1 cellular context compared by ENCODE assay signal in the genomic region with DNA sequence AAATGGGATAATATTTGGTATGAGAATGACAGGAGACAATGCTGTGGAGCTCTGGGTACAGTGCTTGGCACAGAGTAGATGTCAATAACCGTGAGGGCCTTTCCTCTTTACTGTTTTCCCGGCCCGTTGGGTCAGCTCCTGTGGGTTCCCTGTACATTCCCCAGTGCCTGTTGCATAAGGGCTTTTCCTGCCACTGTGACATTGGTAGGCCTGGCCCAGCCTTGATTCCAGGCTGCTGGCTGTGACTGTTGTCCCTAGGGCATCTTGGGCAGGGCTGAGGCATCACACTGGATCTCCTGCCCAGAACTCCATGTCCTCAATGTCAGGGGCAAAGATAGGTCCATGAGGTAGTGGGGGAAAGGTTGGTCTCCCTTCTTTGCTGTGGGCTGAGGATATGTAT.
TF ChIP-seq lines count a peak whose summit lies in the region.

No MANE protein-coding gene starts in this region.

TF ChIP-seq in H1, 55 proteins besides CTCF, POLR2A, EP300 and RAD21:
- no peak for TF ChIP-seq SRF (IDR thresholded peaks at IDR 0.05; ENCODE audit: low read depth, low read length)
- TF ChIP-seq RFX5 (IDR thresholded peaks at IDR 0.05; ENCODE audit: borderline replicate concordance, low read depth, low read length), result no peak
- TF ChIP-seq CHD1 (IDR thresholded peaks at IDR 0.05; ENCODE audit: low read depth, low read length), result no peak
- TF ChIP-seq KDM4A (IDR thresholded peaks at IDR 0.05; ENCODE audit: low read depth, low read length, severe bottlenecking), result no peak
- TF ChIP-seq BACH1 (IDR thresholded peaks at IDR 0.05; ENCODE audit: low read length), result no peak
